ENCODE assay signal across 26 cellular contexts in the genomic region with DNA sequence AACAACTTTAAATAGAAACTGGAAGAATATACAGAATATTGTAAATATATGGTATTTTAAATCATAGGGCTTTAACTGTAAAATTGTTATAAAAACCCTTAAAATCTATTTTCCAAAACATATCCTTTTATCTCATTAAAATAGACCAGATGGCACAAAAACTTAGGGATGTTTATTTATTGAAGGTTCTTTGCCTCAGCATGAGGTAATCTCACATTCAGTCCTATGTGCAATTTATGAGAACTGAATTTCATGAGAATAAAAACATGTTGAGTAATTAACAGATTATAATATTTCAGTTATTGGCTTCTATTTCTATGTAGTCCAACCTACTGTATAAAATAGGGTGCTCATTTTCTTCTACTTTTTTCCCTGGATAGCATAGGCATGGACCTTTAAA.
"Had no signal": no experiment of that assay in that cellular context is flagged by ENCODE, and none has a peak within 500 bp of the region (broad histone marks: within the 10 kb centered on the region; RNA-seq: fewer than 3 reads in every experiment).

No MANE protein-coding gene starts in this region.

- DNase-seq: activated CD4-positive, alpha-beta T cell treated with anti-CD3 and anti-CD28 coated beads, Interleukin-2, amount 10 ng/mL, durations not matched to agents 7 days and 5 days; activated CD4-positive, alpha-beta T cell treated with anti-CD3 and anti-CD28 coated beads, Interleukin-2, amount 50 U/mL, for 48 hours; activated CD8-positive, alpha-beta T cell treated with anti-CD3 and anti-CD28 coated beads, Interleukin-2, amount 10 ng/mL, durations not matched to agents 7 days and 5 days; activated gamma-delta T cell; activated naive CD4-positive, alpha-beta T cell treated with Interleukin-2 at 50 U/mL for 16 hours; activated naive CD8-positive, alpha-beta T cell treated with anti-CD3 and anti-CD28 coated beads, Interleukin-2, amount 10 ng/mL, durations not matched to agents 7 days and 5 days; activated T-cell treated with anti-CD3 and anti-CD28 coated beads, Interleukin-2, amount 50 U/mL, for 24 hours; adrenal gland; anterior cingulate cortex; caudate nucleus; cerebellar nuclear complex; NCI-H1092 treated with DMSO at 0.1 percent for 48 hours; NCI-H1417 treated with DMSO at 0.1 percent for 48 hours; NCI-H187 treated with DMSO at 0.1 percent for 48 hours; NCI-H2081; NCI-H2171 treated with DMSO at 0.1 percent for 48 hours; NCI-H2227 treated with DMSO at 0.1 percent for 48 hours; NCI-H446 treated with DMSO at 0.1 percent for 48 hours; NCI-H524; NCI-H69; SHP77; SJCRH30; T1000 had no signal

- H3K9ac ChIP-seq: KMS-11 had no signal

- H3K27ac ChIP-seq: adrenal gland, KMS-11, SJCRH30, SK-N-MC had no signal

- H3K27me3 ChIP-seq: adrenal gland, SJCRH30 had no signal

- H3K4me1 ChIP-seq: SJCRH30 had no signal

- ATAC-seq: activated CD8-positive, alpha-beta T cell treated with anti-CD3 and anti-CD28 coated beads, Interleukin-2, amount 10 ng/mL, durations not matched to agents 7 days and 5 days; Panc1 had no signal

- H3K36me3 ChIP-seq: adrenal gland, SJCRH30 had no signal

- H3K4me2 ChIP-seq: KMS-11 had no signal

- H3K9me3 ChIP-seq: adrenal gland had no signal

- H3K4me3 ChIP-seq: adrenal gland, SJCRH30, SK-N-MC had no signal
